Comparison of ENCODE assay signal across 29 cellular contexts in genomic region chr5:124133406-124133805, GRCh38.
DNase-seq lines count a peak whose midpoint lies in the region; ATAC-seq and FAIRE-seq lines count a peak whose summit lies in the region.
"Had no signal": no experiment of that assay in that cellular context is flagged by ENCODE, and none has a peak within 500 bp of the region (broad histone marks: within the 10 kb centered on the region; RNA-seq: fewer than 3 reads in every experiment).

No MANE protein-coding gene starts in this region.

- no peak overlapping the region for H3K4me3 ChIP-seq in trophoblast cell (ENCODE audit: low read depth, low read length)
- H3K4me3 ChIP-seq: A549; BLaER1; BLaER1 treated with 17β-estradiol and CSF1 and Interleukin-3, amounts not matched to agents 10 nM and 100 nM had no signal

- DNase-seq in NCI-H69 (lab: John Stamatoyannopoulos, UW) = peak; percentile 37
- DNase-seq in trophoblast cell = peak; percentile 59 to 74
- no peak for DNase-seq in NCI-H2029 (lab: John Stamatoyannopoulos, UW)
- DNase-seq in AG08395 (ENCODE audit: low spot score) = no peak
- DNase-seq: 8988T; ACHN; AML-193; BE2C; C1 segment of cervical spinal cord; Caco-2; Calu3; CD4-positive, alpha-beta memory T cell; CD4-positive, alpha-beta T cell; CD4-positive, CD25-positive, alpha-beta regulatory T cell; CD8-positive, alpha-beta memory T cell; CD8-positive, alpha-beta T cell; DMS153; DMS79; DMS79 treated with DMSO at 0.1 percent for 48 hours; DND-41; EL had no signal

- H3K27ac ChIP-seq in trophoblast cell (ENCODE audit: low read depth, low read length) = no peak overlapping the region
- H3K27ac ChIP-seq: 22Rv1; A549; BLaER1; BLaER1 treated with 17β-estradiol and CSF1 and Interleukin-3, amounts not matched to agents 10 nM and 100 nM; C4-2B had no signal

- no peak overlapping the region for H3K9ac ChIP-seq in trophoblast cell (ENCODE audit: low read length)
- H3K9ac ChIP-seq: BLaER1; BLaER1 treated with 17β-estradiol and CSF1 and Interleukin-3, amounts not matched to agents 10 nM and 100 nM had no signal

- H2AK5ac ChIP-seq in trophoblast cell (ENCODE audit: low read length) = no peak overlapping the region

- no peaks in the 10 kb centered on the region for H3K36me3 ChIP-seq in trophoblast cell (ENCODE audit: control insufficient read depth in 1 of 2, insufficient read depth in 2 of 2, low read length in 2 of 2)
- H3K36me3 ChIP-seq: BE2C; BLaER1; BLaER1 treated with 17β-estradiol and CSF1 and Interleukin-3, amounts not matched to agents 10 nM and 100 nM had no signal

- H2AFZ ChIP-seq in trophoblast cell (ENCODE audit: insufficient read depth, low read length, poor library complexity) = no peak overlapping the region

- peaks cover 3% of the 10 kb centered on the region for H3K9me3 ChIP-seq in trophoblast cell (ENCODE audit: insufficient read depth, low read depth, low read length)
- H3K9me3 ChIP-seq: A549, BE2C, Caco-2 had no signal

- WGBS in trophoblast cell (ENCODE audit: extremely low coverage, insufficient coverage, insufficient read length) = no CpG with 5 or more reads among the region's 1 CpG

- H3K14ac ChIP-seq in trophoblast cell (ENCODE audit: low read length) = no peak overlapping the region

- H2BK120ac ChIP-seq in trophoblast cell (ENCODE audit: insufficient read depth, low read length, poor library complexity) = no peak overlapping the region

- H4K91ac ChIP-seq in trophoblast cell (ENCODE audit: low read depth, low read length) = no peak overlapping the region

- H3K23ac ChIP-seq in trophoblast cell (ENCODE audit: low read length) = no peak overlapping the region

- peak; percentile 83 for FAIRE-seq in A204.1 (lab: Jason Lieb, UNC)
- FAIRE-seq: D721Med had no signal

- H3K4me1 ChIP-seq in trophoblast cell (ENCODE audit: control insufficient read depth in 1 of 2, insufficient read depth in 2 of 2, low read length in 2 of 2) = no peaks in the 10 kb centered on the region
- H3K4me1 ChIP-seq: A549, Caco-2 had no signal

- H3K27me3 ChIP-seq in trophoblast cell (ENCODE audit: insufficient read depth, low read length) = no peaks in the 10 kb centered on the region
- H3K27me3 ChIP-seq: BE2C; BLaER1; BLaER1 treated with 17β-estradiol and CSF1 and Interleukin-3, amounts not matched to agents 10 nM and 100 nM had no signal

- no peak for ATAC-seq in GM21367 (IDR thresholded peaks at IDR 0.05; ENCODE audit: unreplicated experiment)
- ATAC-seq: A549; CD8-positive, alpha-beta T cell had no signal

- H3K18ac ChIP-seq in trophoblast cell (ENCODE audit: low read length) = no peak overlapping the region

- no peak overlapping the region for H3K4ac ChIP-seq in trophoblast cell (ENCODE audit: low read depth, low read length)

- H2BK12ac ChIP-seq in trophoblast cell (ENCODE audit: low read length) = no peak overlapping the region

- no peaks in the 10 kb centered on the region for H3K79me1 ChIP-seq in trophoblast cell (ENCODE audit: low read length)

- H2BK5ac ChIP-seq in trophoblast cell (ENCODE audit: low read depth, low read length, poor library complexity) = no peak overlapping the region

- no peak overlapping the region for H4K8ac ChIP-seq in trophoblast cell (ENCODE audit: low read depth, low read length)

- peaks cover 1% of the 10 kb centered on the region for H3K79me2 ChIP-seq in trophoblast cell (ENCODE audit: control insufficient read depth, insufficient read depth, low read length, poor library complexity)

- H4K12ac ChIP-seq in trophoblast cell (ENCODE audit: low read depth, low read length) = no peak overlapping the region

- no peak overlapping the region for H3K4me2 ChIP-seq in trophoblast cell (ENCODE audit: low read length)
- H3K4me2 ChIP-seq: A549; BLaER1; BLaER1 treated with 17β-estradiol and CSF1 and Interleukin-3, amounts not matched to agents 10 nM and 100 nM had no signal

Comparison
In these comparisons a context has a peak if more than half of its experiments do, and no peak if none do; other contexts are left out.
1. DNase-seq: peak in NCI-H69 (single experiment) and trophoblast cell (2 of 2); none in NCI-H2029 (single experiment) and AG08395 (single experiment).